8 cellular contexts compared by ENCODE assay signal in genomic region chr2:113499019-113499885, GRCh38. TPM values are rescaled to one million over a fixed set of nuclear protein-coding genes. Genes with fewer than 3 reads are reported as not detected.
DNase-seq lines count a peak whose midpoint lies in the region; ATAC-seq and TF ChIP-seq lines count a peak whose summit lies in the region.
"Not testable (repeated sequence)": the region's sequence is repeated elsewhere in the genome, so short reads cannot be mapped to it uniquely, and the experiment has no call there.
"Had no signal": no experiment of that assay in that cellular context is flagged by ENCODE, and none has a peak within 500 bp of the region (broad histone marks: within the 10 kb centered on the region; RNA-seq: fewer than 3 reads in every experiment).

No MANE protein-coding gene starts in this region.

- H2BK15ac ChIP-seq in H9 (ENCODE audit: low read depth, low read length) = not testable (repeated sequence)

- not testable (repeated sequence) for H3K23ac ChIP-seq in H9 (ENCODE audit: insufficient read length, low read depth, low read length)

- not testable (repeated sequence) for H3K27ac ChIP-seq in H9 (ENCODE audit: insufficient read length, low read depth, low read length)

- H4K5ac ChIP-seq in H9 (ENCODE audit: insufficient read length, low read depth, low read length) = not testable (repeated sequence)

- H3K4me1 ChIP-seq in H9 (ENCODE audit: insufficient read depth, low read length) = not testable (repeated sequence)

- not testable (repeated sequence) for H2AFZ ChIP-seq in H9 (ENCODE audit: low read length)

- not testable (repeated sequence) for H2BK12ac ChIP-seq in H9 (ENCODE audit: insufficient read length, low read depth, low read length)

- not testable (repeated sequence) for H4K8ac ChIP-seq in H9 (replicated peaks; ENCODE audit: insufficient read length, low read depth, low read length)

- H2AK5ac ChIP-seq in H9 (ENCODE audit: insufficient read length, low read length) = not testable (repeated sequence)

- H3K27ac Mint-ChIP-seq in H9; activated CD4-positive, alpha-beta T cell treated with anti-CD3 and anti-CD28 coated beads, Interleukin-2, amount 10 ng/mL, durations not matched to agents 24 days and 14 days; activated naive CD8-positive, alpha-beta T cell treated with anti-CD3 and anti-CD28 coated beads for 36 hours; glutamatergic neuron (ENCODE audit: unreplicated experiment); natural killer cell: not testable (repeated sequence)
- H3K27ac Mint-ChIP-seq in stimulated activated naive B cell treated with anti-CD40 and anti-IgM and Interleukin-4, amounts not matched to agents 10 μg/mL and 1 μg/mL and 100 μg/mL, for 72 hours = peak overlapping the region; percentile 71

- intact Hi-C loops in activated CD4-positive, alpha-beta T cell treated with anti-CD3 and anti-CD28 coated beads, Interleukin-2, amount 10 ng/mL, durations not matched to agents 24 days and 14 days (cut with micrococcal nuclease); natural killer cell (cut with micrococcal nuclease): not testable (repeated sequence)

- not testable (repeated sequence) for H3K56ac ChIP-seq in H9 (ENCODE audit: insufficient read length, low read depth, low read length)

- not testable (repeated sequence) for H3K9me3 ChIP-seq in H9 (ENCODE audit: control insufficient read depth, low read depth, low read length)

- H2BK5ac ChIP-seq in H9 (ENCODE audit: insufficient read length, low read length) = not testable (repeated sequence)

- ATAC-seq in activated T-cell treated with anti-CD3 and anti-CD28 coated beads, Interleukin-2, amount 50 U/mL, for 4 hours; natural killer cell; stimulated activated naive B cell treated with anti-CD40 and anti-IgM and Interleukin-4, amounts not matched to agents 10 μg/mL and 1 μg/mL and 100 μg/mL, for 72 hours (replicated peaks): not testable (repeated sequence)

- peaks cover 72% of the 10 kb centered on the region for H3K27me3 Mint-ChIP-seq in H9 (ENCODE audit: low read depth)
- peaks cover 29% of the 10 kb centered on the region for H3K27me3 Mint-ChIP-seq in activated CD4-positive, alpha-beta T cell treated with anti-CD3 and anti-CD28 coated beads, Interleukin-2, amount 10 ng/mL, durations not matched to agents 24 days and 14 days
- H3K27me3 Mint-ChIP-seq in activated T-cell treated with anti-CD3 and anti-CD28 coated beads, Interleukin-2, amount 50 U/mL, for 4 hours (ENCODE audit: low read depth) = peaks cover 18% of the 10 kb centered on the region
- H3K27me3 Mint-ChIP-seq in activated naive CD8-positive, alpha-beta T cell treated with anti-CD3 and anti-CD28 coated beads for 36 hours = peaks cover 42% of the 10 kb centered on the region
- not testable (repeated sequence) for H3K27me3 Mint-ChIP-seq in glutamatergic neuron (ENCODE audit: unreplicated experiment)
- peaks cover 22 to 24% of the 10 kb centered on the region in 2 donors for H3K27me3 Mint-ChIP-seq in natural killer cell (ENCODE audit: low read depth in 2 of 2)
- peaks cover 6 to 19% of the 10 kb centered on the region in 2 donors for H3K27me3 Mint-ChIP-seq in stimulated activated naive B cell treated with anti-CD40 and anti-IgM and Interleukin-4, amounts not matched to agents 10 μg/mL and 1 μg/mL and 100 μg/mL, for 72 hours

- H4K91ac ChIP-seq in H9 (ENCODE audit: insufficient read length, low read depth, low read length) = not testable (repeated sequence)

- not testable (repeated sequence) for H3K9ac ChIP-seq in H9 (ENCODE audit: extremely low read depth, insufficient read length, low read length)

- peaks cover 0 to 11% of the 10 kb centered on the region in 2 experiments; a peak in 2 of 4 replicates for H3K4me1 Mint-ChIP-seq in H9
- peaks cover 18% of the 10 kb centered on the region for H3K4me1 Mint-ChIP-seq in activated CD4-positive, alpha-beta T cell treated with anti-CD3 and anti-CD28 coated beads, Interleukin-2, amount 10 ng/mL, durations not matched to agents 24 days and 14 days
- not testable (repeated sequence) for H3K4me1 Mint-ChIP-seq in activated T-cell treated with anti-CD3 and anti-CD28 coated beads, Interleukin-2, amount 50 U/mL, for 4 hours (ENCODE audit: low read depth); glutamatergic neuron (ENCODE audit: low read depth, unreplicated experiment)
- H3K4me1 Mint-ChIP-seq in activated naive CD8-positive, alpha-beta T cell treated with anti-CD3 and anti-CD28 coated beads for 36 hours = peaks cover 13% of the 10 kb centered on the region
- peaks cover 13 to 16% of the 10 kb centered on the region in 2 donors for H3K4me1 Mint-ChIP-seq in natural killer cell
- peaks cover 7 to 11% of the 10 kb centered on the region in 2 donors for H3K4me1 Mint-ChIP-seq in stimulated activated naive B cell treated with anti-CD40 and anti-IgM and Interleukin-4, amounts not matched to agents 10 μg/mL and 1 μg/mL and 100 μg/mL, for 72 hours

- not testable (repeated sequence) for H3K18ac ChIP-seq in H9 (ENCODE audit: insufficient read length, low read depth, low read length)

- H3K79me2 ChIP-seq in H9 (ENCODE audit: insufficient read depth, low read length) = not testable (repeated sequence)

- not testable (repeated sequence) for H4K20me1 ChIP-seq in H9 (ENCODE audit: control insufficient read depth, insufficient read depth, insufficient read length)

- H3K4me2 ChIP-seq in H9 (ENCODE audit: insufficient read depth, insufficient read length, low read length) = not testable (repeated sequence)

- DNase-seq in H9; natural killer cell; stimulated activated naive B cell treated with anti-CD40 and anti-IgM and Interleukin-4, amounts not matched to agents 10 μg/mL and 1 μg/mL and 100 μg/mL, for 72 hours: not testable (repeated sequence)
- peak; percentile 71 for DNase-seq in activated CD4-positive, alpha-beta T cell treated with anti-CD3 and anti-CD28 coated beads, Interleukin-2, amount 10 ng/mL, durations not matched to agents 24 days and 14 days
- peak; percentile 5 for DNase-seq in activated T-cell treated with anti-CD3 and anti-CD28 coated beads, Interleukin-2, amount 50 U/mL, for 4 hours
- DNase-seq in activated naive CD8-positive, alpha-beta T cell treated with anti-CD3 and anti-CD28 coated beads for 36 hours = peak; percentile 17
- DNase-seq in glutamatergic neuron = peak; percentile 17

- no CpG with 5 or more reads among the region's 62 CpGs for WGBS in H9 (ENCODE audit: extremely low coverage, insufficient read length, low lambda C conversion rate)

- not testable (repeated sequence) for H3K14ac ChIP-seq in H9 (ENCODE audit: insufficient read depth, low read length)

- H3T11ph ChIP-seq in H9 (ENCODE audit: low read length) = not testable (repeated sequence)

- not testable (repeated sequence) for H2BK120ac ChIP-seq in H9 (ENCODE audit: low read depth, low read length, poor library complexity, severe bottlenecking)

- not testable (repeated sequence) for H2BK20ac ChIP-seq in H9 (ENCODE audit: low read depth, low read length, poor library complexity, severe bottlenecking)

- H3K36me3 Mint-ChIP-seq in H9 (ENCODE audit: insufficient read depth in 1 of 3, low read depth in 3 of 3); activated CD4-positive, alpha-beta T cell treated with anti-CD3 and anti-CD28 coated beads, Interleukin-2, amount 10 ng/mL, durations not matched to agents 24 days and 14 days (ENCODE audit: low read depth); activated T-cell treated with anti-CD3 and anti-CD28 coated beads, Interleukin-2, amount 50 U/mL, for 4 hours (ENCODE audit: insufficient read depth); activated naive CD8-positive, alpha-beta T cell treated with anti-CD3 and anti-CD28 coated beads for 36 hours; glutamatergic neuron (ENCODE audit: unreplicated experiment); natural killer cell; stimulated activated naive B cell treated with anti-CD40 and anti-IgM and Interleukin-4, amounts not matched to agents 10 μg/mL and 1 μg/mL and 100 μg/mL, for 72 hours: not testable (repeated sequence)

- not testable (repeated sequence) for H3K23me2 ChIP-seq in H9 (ENCODE audit: insufficient read length, low read depth, low read length, poor library complexity, severe bottlenecking)

- H3K9me3 Mint-ChIP-seq in H9; activated CD4-positive, alpha-beta T cell treated with anti-CD3 and anti-CD28 coated beads, Interleukin-2, amount 10 ng/mL, durations not matched to agents 24 days and 14 days; activated T-cell treated with anti-CD3 and anti-CD28 coated beads, Interleukin-2, amount 50 U/mL, for 4 hours; activated naive CD8-positive, alpha-beta T cell treated with anti-CD3 and anti-CD28 coated beads for 36 hours; glutamatergic neuron (ENCODE audit: unreplicated experiment); natural killer cell; stimulated activated naive B cell treated with anti-CD40 and anti-IgM and Interleukin-4, amounts not matched to agents 10 μg/mL and 1 μg/mL and 100 μg/mL, for 72 hours: not testable (repeated sequence)

- H3K79me1 ChIP-seq in H9 (ENCODE audit: insufficient read depth, low read depth, low read length, poor library complexity, severe bottlenecking) = not testable (repeated sequence)

- H3K4ac ChIP-seq in H9 (ENCODE audit: low read depth, low read length) = not testable (repeated sequence)

- TF ChIP-seq CTCF in H9 (conservative IDR thresholded peaks at IDR 0.05); glutamatergic neuron (IDR thresholded peaks at IDR 0.05; ENCODE audit: partially characterized antibody, unreplicated experiment); natural killer cell (IDR thresholded peaks at IDR 0.05): not testable (repeated sequence)

- H3K27me3 ChIP-seq in H9 (ENCODE audit: insufficient read depth, low read length) = peaks cover 18% of the 10 kb centered on the region; the same call in 1 of the 2 replicates

- H3K4me3 Mint-ChIP-seq in H9 (peak overlapping the region; percentile 48 to 65; a peak in 4 of 5 replicates), natural killer cell (peak overlapping the region; percentile 76)
- peak overlapping the region; percentile 68 for H3K4me3 Mint-ChIP-seq in activated CD4-positive, alpha-beta T cell treated with anti-CD3 and anti-CD28 coated beads, Interleukin-2, amount 10 ng/mL, durations not matched to agents 24 days and 14 days
- not testable (repeated sequence) for H3K4me3 Mint-ChIP-seq in activated T-cell treated with anti-CD3 and anti-CD28 coated beads, Interleukin-2, amount 50 U/mL, for 4 hours; glutamatergic neuron (ENCODE audit: unreplicated experiment)
- H3K4me3 Mint-ChIP-seq in activated naive CD8-positive, alpha-beta T cell treated with anti-CD3 and anti-CD28 coated beads for 36 hours = peak overlapping the region; percentile 68
- H3K4me3 Mint-ChIP-seq in stimulated activated naive B cell treated with anti-CD40 and anti-IgM and Interleukin-4, amounts not matched to agents 10 μg/mL and 1 μg/mL and 100 μg/mL, for 72 hours = peak overlapping the region; percentile 60 to 62

RNA-seq across cellular contexts. Expression of gene FOXD4L1, which starts 0.8 kb away (rescaled TPM):
- total RNA-seq in H9 (2021) = 0.09 TPM in 1 of 2 replicates, not detected in the other
- total RNA-seq in activated CD4-positive, alpha-beta T cell treated with anti-CD3 and anti-CD28 coated beads, Interleukin-2, amount 10 ng/mL, durations not matched to agents 24 days and 14 days = 0.17 and 0.30 TPM in 2 replicates
- under 1 TPM; 0.11 to 0.18 (median 0.16) TPM for total RNA-seq in activated T-cell treated with anti-CD3 and anti-CD28 coated beads, Interleukin-2, amount 50 U/mL, for 4 hours
- total RNA-seq in activated naive CD8-positive, alpha-beta T cell treated with anti-CD3 and anti-CD28 coated beads for 36 hours = under 1 TPM; 0.16 to 0.18 TPM
- 0.44 TPM for total RNA-seq in glutamatergic neuron (ENCODE audit: unreplicated experiment)
- total RNA-seq in natural killer cell = not detected
- total RNA-seq: H4 had no signal
